Comparison of ENCODE assay signal across 28 cellular contexts in genomic region chr20:22289442-22289841, GRCh38.
"Had no signal": no experiment of that assay in that cellular context is flagged by ENCODE, and none has a peak within 500 bp of the region (broad histone marks: within the 10 kb centered on the region; RNA-seq: fewer than 3 reads in every experiment).

No MANE protein-coding gene starts in this region.

- DNase-seq: activated CD4-positive, alpha-beta memory T cell treated with anti-CD3 and anti-CD28 coated beads, Interleukin-2, amount 10 ng/mL, durations not matched to agents 7 days and 5 days; activated CD4-positive, alpha-beta T cell treated with anti-CD3 and anti-CD28 coated beads for 36 hours; activated CD4-positive, alpha-beta T cell treated with anti-CD3 and anti-CD28 coated beads, Interleukin-2, amount 10 ng/mL, durations not matched to agents 24 days and 14 days; activated CD4-positive, CD25-positive, alpha-beta regulatory T cell; activated CD4-positive, CD25-positive, alpha-beta regulatory T cell treated with anti-CD3 and anti-CD28 coated beads, Interleukin-2, amount 50 U/mL, for 72 hours; activated CD8-positive, alpha-beta memory T cell treated with anti-CD3 and anti-CD28 coated beads, Interleukin-2, amount 50 U/mL, for 48 hours; activated gamma-delta T cell treated with Interleukin-2 at 50 U/mL for 16 hours; activated naive CD4-positive, alpha-beta T cell treated with anti-CD3 and anti-CD28 coated beads, Interleukin-2, amount 50 U/mL, for 16 hours; activated naive CD4-positive, alpha-beta T cell treated with Interleukin-2 at 50 U/mL for 16 hours; activated T-cell treated with anti-CD3 and anti-CD28 coated beads for 4 hours; activated T-cell treated with anti-CD3 and anti-CD28 coated beads, Interleukin-2, amount 50 U/mL, for 24 hours; activated T-cell treated with anti-CD3 and anti-CD28 coated beads, Interleukin-2, amount 50 U/mL, for 72 hours; amniotic stem cell; anterior cingulate cortex; brain microvascular endothelial cell; caudate nucleus; cortex of kidney; dermis blood vessel endothelial cell; effector CD4-positive, alpha-beta T cell; effector memory CD8-positive, alpha-beta T cell; erythroblast; foreskin melanocyte; T-helper 2 cell had no signal

- H3K36me3 Mint-ChIP-seq: activated naive CD8-positive, alpha-beta T cell had no signal

- FAIRE-seq: astrocyte, colon had no signal

- H3K4me1 ChIP-seq: esophagus muscularis mucosa, gastroesophageal sphincter had no signal

- H3K27me3 ChIP-seq: brain microvascular endothelial cell had no signal

- ATAC-seq: activated CD4-positive, alpha-beta T cell treated with anti-CD3 and anti-CD28 coated beads for 36 hours; activated T-cell treated with anti-CD3 and anti-CD28 coated beads, Interleukin-2, amount 50 U/mL, for 72 hours; effector memory CD8-positive, alpha-beta T cell; gastroesophageal sphincter had no signal

- H3K9me3 ChIP-seq: esophagus muscularis mucosa, gastroesophageal sphincter had no signal

- H3K36me3 ChIP-seq: brain microvascular endothelial cell, esophagus muscularis mucosa, gastroesophageal sphincter had no signal

- H3K9me3 Mint-ChIP-seq: activated CD4-positive, alpha-beta T cell treated with anti-CD3 and anti-CD28 coated beads, Interleukin-2, amount 10 ng/mL, durations not matched to agents 24 days and 14 days had no signal

- H3K4me1 Mint-ChIP-seq: activated CD4-positive, alpha-beta memory T cell treated with anti-CD3 and anti-CD28 coated beads, Interleukin-2, amount 10 ng/mL, durations not matched to agents 7 days and 5 days; activated CD4-positive, alpha-beta T cell treated with anti-CD3 and anti-CD28 coated beads for 36 hours; activated CD4-positive, alpha-beta T cell treated with anti-CD3 and anti-CD28 coated beads, Interleukin-2, amount 10 ng/mL, durations not matched to agents 24 days and 14 days had no signal

- H3K4me3 ChIP-seq: esophagus muscularis mucosa, gastroesophageal sphincter had no signal

- H3K4me3 Mint-ChIP-seq: activated CD4-positive, alpha-beta memory T cell treated with anti-CD3 and anti-CD28 coated beads, Interleukin-2, amount 10 ng/mL, durations not matched to agents 7 days and 5 days; activated CD4-positive, alpha-beta T cell treated with anti-CD3 and anti-CD28 coated beads for 36 hours; activated CD4-positive, alpha-beta T cell treated with anti-CD3 and anti-CD28 coated beads, Interleukin-2, amount 10 ng/mL, durations not matched to agents 24 days and 14 days; activated naive CD8-positive, alpha-beta T cell; activated T-cell treated with anti-CD3 and anti-CD28 coated beads, Interleukin-2, amount 50 U/mL, for 24 hours; activated T-cell treated with anti-CD3 and anti-CD28 coated beads, Interleukin-2, amount 50 U/mL, for 72 hours; effector memory CD8-positive, alpha-beta T cell had no signal

- H3K27ac ChIP-seq: brain microvascular endothelial cell, esophagus muscularis mucosa, gastroesophageal sphincter had no signal

- H3K27ac Mint-ChIP-seq: activated CD4-positive, alpha-beta memory T cell treated with anti-CD3 and anti-CD28 coated beads, Interleukin-2, amount 10 ng/mL, durations not matched to agents 7 days and 5 days; activated CD4-positive, alpha-beta T cell treated with anti-CD3 and anti-CD28 coated beads for 36 hours; activated CD4-positive, alpha-beta T cell treated with anti-CD3 and anti-CD28 coated beads, Interleukin-2, amount 10 ng/mL, durations not matched to agents 24 days and 14 days; activated naive CD8-positive, alpha-beta T cell; activated T-cell treated with anti-CD3 and anti-CD28 coated beads, Interleukin-2, amount 50 U/mL, for 24 hours; activated T-cell treated with anti-CD3 and anti-CD28 coated beads, Interleukin-2, amount 50 U/mL, for 72 hours; effector memory CD8-positive, alpha-beta T cell had no signal

- H3K27me3 Mint-ChIP-seq: activated CD4-positive, alpha-beta memory T cell treated with anti-CD3 and anti-CD28 coated beads, Interleukin-2, amount 10 ng/mL, durations not matched to agents 7 days and 5 days; activated CD4-positive, alpha-beta T cell treated with anti-CD3 and anti-CD28 coated beads for 36 hours; activated CD4-positive, alpha-beta T cell treated with anti-CD3 and anti-CD28 coated beads, Interleukin-2, amount 10 ng/mL, durations not matched to agents 24 days and 14 days; activated naive CD8-positive, alpha-beta T cell; activated T-cell treated with anti-CD3 and anti-CD28 coated beads, Interleukin-2, amount 50 U/mL, for 24 hours; effector memory CD8-positive, alpha-beta T cell had no signal
